In genomic region chr3:129460155-129460554, GRCh38 we compare ENCODE assay signal across 20 cellular contexts. TPM values are rescaled to one million over a fixed set of nuclear protein-coding genes. Genes with fewer than 3 reads are reported as not detected.
A peak's percentile ranks its signal among the peaks of the same experiment; 100 is the strongest.
DNase-seq lines count a peak whose midpoint lies in the region; ATAC-seq, FAIRE-seq and TF ChIP-seq lines count a peak whose summit lies in the region.
"Had no signal": no experiment of that assay in that cellular context is flagged by ENCODE, and none has a peak within 500 bp of the region (broad histone marks: within the 10 kb centered on the region; RNA-seq: fewer than 3 reads in every experiment).

No MANE protein-coding gene starts in this region.

- TF ChIP-seq EP300 in HepG2 (IDR thresholded peaks at IDR 0.05; ENCODE audit: low read depth in 2 of 2, low read length in 2 of 2) (no peak), HepG2 (CRISPR knock-in tag; IDR thresholded peaks at IDR 0.05; ENCODE audit: borderline replicate concordance) (no peak)

- TF ChIP-seq CTCF in HepG2 (CRISPR knock-in tag; IDR thresholded peaks at IDR 0.05) (no peak), right lobe of liver (IDR thresholded peaks at IDR 0.05) (no peak), PC-9 (conservative IDR thresholded peaks at IDR 0.05) (no peak), dorsolateral prefrontal cortex (IDR thresholded peaks at IDR 0.05 in 54 of 56, conservative IDR thresholded peaks at IDR 0.05 in 2 of 56; ENCODE audit: low read depth in 1 of 56, partially characterized antibody in 56 of 56) (no peak)

- no peak for FAIRE-seq in HepG2 (lab: Jason Lieb, UNC)
- FAIRE-seq in RCC 7860 (lab: Jason Lieb, UNC): no peak
- FAIRE-seq: G401.6 had no signal

- DNase-seq in HepG2 (ENCODE audit: low spot score) (no peak), right lobe of liver (no peak), PC-9 (no peak), dorsolateral prefrontal cortex (no peak), DMS 273 (lab: John Stamatoyannopoulos, UW; ENCODE audit: unreplicated experiment) (no peak), RCC 7860 (ENCODE audit: low spot score) (no peak), LoVo (ENCODE audit: low spot score) (no peak)
- DNase-seq: C1 segment of cervical spinal cord, Caco-2, MG63, NCI-H1105, NCI-H187, NCI-H446, SIG-M5, SW 1271 had no signal

- H3K27me3 ChIP-seq in HepG2 (ENCODE audit: control insufficient read depth in 1 of 2, insufficient read depth in 2 of 2, low read length in 2 of 2) (no peaks in the 10 kb centered on the region), right lobe of liver (no peaks in the 10 kb centered on the region), PC-9 (ENCODE audit: insufficient read depth, low read depth) (no peaks in the 10 kb centered on the region), dorsolateral prefrontal cortex (no peaks in the 10 kb centered on the region)
- H3K27me3 ChIP-seq: MG63 had no signal

- WGBS in HepG2 (ENCODE audit: low lambda C conversion rate): 94% methylated on average over 3 of the region's 3 CpGs
- 97% methylated on average over 3 of the region's 3 CpGs for WGBS in right lobe of liver (ENCODE audit: insufficient coverage, low coverage, low lambda C conversion rate, missing lambda C conversion rate)

- H3K4me3 ChIP-seq in HepG2 (replicated peaks in 1 of 3; ENCODE audit: insufficient read depth in 1 of 3, low read depth in 2 of 3, low read length in 3 of 3) (no peak overlapping the region), right lobe of liver (no peak overlapping the region), PC-9 (no peak overlapping the region), dorsolateral prefrontal cortex (no peak overlapping the region)
- H3K4me3 ChIP-seq: GM23338, MG63 had no signal

- no peak overlapping the region for H2AFZ ChIP-seq in HepG2 (ENCODE audit: low read length)
- no peak overlapping the region for H2AFZ ChIP-seq in PC-9
- H2AFZ ChIP-seq: GM23338 had no signal

- POLR2A ChIA-PET in HepG2 (lab: Yijun Ruan, JAX): no interaction called here
- POLR2A ChIA-PET in PC-9 (lab: Charles Lee; ENCODE audit: unreplicated experiment): no interaction called here

- no peaks in the 10 kb centered on the region for H3K9me2 ChIP-seq in PC-9 (ENCODE audit: insufficient read depth)

- intact Hi-C loops in HepG2 (cut with micrococcal nuclease; ENCODE audit: unreplicated experiment) (no loop called here), right lobe of liver (cut with DNase I) (no loop called here), PC-9 (cut with micrococcal nuclease; ENCODE audit: unreplicated experiment) (no loop called here), dorsolateral prefrontal cortex (cut with DNase I) (no loop called here)

- TF ChIP-seq POLR2A in HepG2 (IDR thresholded peaks at IDR 0.05; ENCODE audit: insufficient read depth in 1 of 2, low read depth in 2 of 2, low read length in 2 of 2) (no peak), right lobe of liver (IDR thresholded peaks at IDR 0.05) (no peak)

- TF ChIP-seq RAD21 in HepG2 (CRISPR knock-in tag; IDR thresholded peaks at IDR 0.05): no peak

- H3K79me2 ChIP-seq in HepG2 (ENCODE audit: insufficient read depth, low read length) (no peaks in the 10 kb centered on the region), PC-9 (ENCODE audit: low read depth) (no peaks in the 10 kb centered on the region)

- H3K36me3 ChIP-seq in HepG2 (replicated peaks in 1 of 2; ENCODE audit: control insufficient read depth in 1 of 2, insufficient read depth in 2 of 2, low read length in 2 of 2) (peaks cover 0 to 2% of the 10 kb centered on the region in 2 experiments; a peak in 1 of 5 replicates), right lobe of liver (no peaks in the 10 kb centered on the region), PC-9 (ENCODE audit: low read depth) (no peaks in the 10 kb centered on the region)

- no peak overlapping the region for H3K4me2 ChIP-seq in HepG2 (ENCODE audit: low read depth, low read length)
- H3K4me2 ChIP-seq in PC-9: peak overlapping the region; percentile 60; the same call in 1 of the 2 replicates
- H3K4me2 ChIP-seq: GM23338 had no signal

- ATAC-seq in HepG2 (no peak), right lobe of liver (no peak), GM19035 (IDR thresholded peaks at IDR 0.05; ENCODE audit: unreplicated experiment) (no peak)
- ATAC-seq: GM23338 had no signal

- H3K9me3 ChIP-seq in HepG2 (ENCODE audit: low read length): no peaks in the 10 kb centered on the region
- no peaks in the 10 kb centered on the region for H3K9me3 ChIP-seq in right lobe of liver
- no peaks in the 10 kb centered on the region for H3K9me3 ChIP-seq in PC-9 (ENCODE audit: insufficient read depth, low read depth)
- H3K9me3 ChIP-seq: Caco-2, MG63 had no signal

- CTCF ChIA-PET in HepG2 (lab: Yijun Ruan, JAX; ENCODE audit: low intra/inter-chr PET ratio, low total read pairs) (no interaction called here), PC-9 (lab: Charles Lee) (no interaction called here)

- peaks cover 20% of the 10 kb centered on the region for H3K4me1 ChIP-seq in HepG2 (ENCODE audit: insufficient read depth, low read length)
- H3K4me1 ChIP-seq in right lobe of liver: peaks cover 0 to 23% (median 9%) of the 10 kb centered on the region in 4 donors
- H3K4me1 ChIP-seq in PC-9 (replicated peaks; ENCODE audit: insufficient read depth): peaks cover 33% of the 10 kb centered on the region

- peaks cover 31% of the 10 kb centered on the region for H3F3A ChIP-seq in PC-9 (ENCODE audit: insufficient read depth, low read depth)

- in situ Hi-C loops in HepG2 (cut with HindIII; ENCODE audit: extremely low pct_ligation_motif_present, low pct_unique_long_range_greater_than_20kb): no loop called here

- H3K27ac ChIP-seq in HepG2 (ENCODE audit: extremely low read length, insufficient read depth, low read length): no peak overlapping the region
- no peak overlapping the region for H3K27ac ChIP-seq in right lobe of liver
- H3K27ac ChIP-seq in PC-9: no peak overlapping the region
- H3K27ac ChIP-seq in dorsolateral prefrontal cortex: peak overlapping the region in 49 of 59 donors; percentile 12 to 91 (median 82)

- no peak overlapping the region for H3K9ac ChIP-seq in HepG2 (ENCODE audit: insufficient read depth, low read depth, low read length)

- BruUV-seq in HepG2 (replicated peaks; lab: Mats Ljungman, UMichigan): no TSS peak
- no TSS peak for BruUV-seq in PC-9 (replicated peaks; lab: Mats Ljungman, UMichigan)

- no peaks in the 10 kb centered on the region for H4K20me1 ChIP-seq in HepG2 (ENCODE audit: insufficient read depth, low read length)
- H4K20me1 ChIP-seq in PC-9 (ENCODE audit: insufficient read depth): no peaks in the 10 kb centered on the region

RNA-seq across cellular contexts. Expression of gene IFT122, which starts 20.1 kb away (rescaled TPM):
- total RNA-seq in HepG2 (2016; rRNA removed; fragmentation: Illumina TruSeq; extraction: Trizol) (10.3 and 10.8 TPM in 2 replicates), right lobe of liver (10 to 100 TPM in 4 of 6 experiments, 1 to 10 TPM in 2; 7.1 to 16.8 (median 11.5) TPM), PC-9 (2021) (44.8 and 55.6 TPM in 2 replicates), dorsolateral prefrontal cortex (10 to 100 TPM; 38.5 to 96.5 (median 58.5) TPM)
- total RNA-seq in HepG2 (2016; cell fraction: cytosol; rRNA removed; fragmentation: Illumina TruSeq; extraction: Trizol; ENCODE audit: low read depth): 1.7 and 3.1 TPM in 2 replicates
- total RNA-seq in HepG2 (2016; cell fraction: insoluble cytoplasmic fraction; rRNA removed; fragmentation: Illumina TruSeq; extraction: Trizol): 9.7 and 10.0 TPM in 2 replicates
- 3.2 and 3.8 TPM in 2 replicates for total RNA-seq in HepG2 (2016; cell fraction: membrane; rRNA removed; fragmentation: Illumina TruSeq; extraction: Trizol)
- 13.1 and 17.6 TPM in 2 replicates for total RNA-seq in HepG2 (2016; cell fraction: nucleus; rRNA removed; fragmentation: Illumina TruSeq; extraction: Trizol)
- polyA plus RNA-seq in HepG2 (2011; rRNA removed): 9.1 and 10.1 TPM in 2 replicates
- 6.0 and 7.1 TPM in 2 replicates for polyA plus RNA-seq in HepG2 (2011; cell fraction: cytosol; rRNA removed)
- polyA plus RNA-seq in HepG2 (2011; cell fraction: nucleus; rRNA removed): 39.5 and 68.7 TPM in 2 replicates
- polyA plus RNA-seq in HepG2 (2012): 8.5 and 8.9 TPM in 2 replicates
- polyA plus RNA-seq in HepG2 (2016; cell fraction: cytosol; fragmentation: Illumina TruSeq; extraction: Trizol; ENCODE audit: low read depth): 1.0 and 2.0 TPM in 2 replicates
- 6.8 and 7.9 TPM in 2 replicates for polyA plus RNA-seq in HepG2 (2016; cell fraction: insoluble cytoplasmic fraction; fragmentation: Illumina TruSeq; extraction: Trizol; ENCODE audit: low read depth)
- 1.5 and 2.2 TPM in 2 replicates for polyA plus RNA-seq in HepG2 (2016; cell fraction: membrane; fragmentation: Illumina TruSeq; extraction: Trizol; ENCODE audit: low read depth)
- polyA plus RNA-seq in HepG2 (2016; cell fraction: nucleus; fragmentation: Illumina TruSeq; extraction: Trizol; ENCODE audit: insufficient read depth, low read depth): 31.1 and 32.0 TPM in 2 replicates
- polyA minus RNA-seq in HepG2 (2011; rRNA and poly(A)+ RNA removed; ENCODE audit: low replicate concordance): 44.2 and 53.6 TPM in 2 replicates
- 4.7 and 7.2 TPM in 2 replicates for polyA minus RNA-seq in HepG2 (2011; cell fraction: cytosol; rRNA and poly(A)+ RNA removed)
- 22.0 and 30.6 TPM in 2 replicates for polyA minus RNA-seq in HepG2 (2011; cell fraction: nucleus; rRNA and poly(A)+ RNA removed)

RNA-seq across cellular contexts. Expression of gene MBD4, which starts 20.4 kb away (rescaled TPM):
- 25.3 and 26.9 TPM in 2 replicates for total RNA-seq in HepG2 (2016; rRNA removed; fragmentation: Illumina TruSeq; extraction: Trizol)
- total RNA-seq in HepG2 (2016; cell fraction: cytosol; rRNA removed; fragmentation: Illumina TruSeq; extraction: Trizol; ENCODE audit: low read depth): 5.2 and 7.0 TPM in 2 replicates
- 25.0 and 27.0 TPM in 2 replicates for total RNA-seq in HepG2 (2016; cell fraction: insoluble cytoplasmic fraction; rRNA removed; fragmentation: Illumina TruSeq; extraction: Trizol)
- total RNA-seq in HepG2 (2016; cell fraction: membrane; rRNA removed; fragmentation: Illumina TruSeq; extraction: Trizol): 11.5 and 12.6 TPM in 2 replicates
- total RNA-seq in HepG2 (2016; cell fraction: nucleus; rRNA removed; fragmentation: Illumina TruSeq; extraction: Trizol): 30.2 and 35.1 TPM in 2 replicates
- 13.7 and 14.9 TPM in 2 replicates for polyA plus RNA-seq in HepG2 (2011; rRNA removed)
- polyA plus RNA-seq in HepG2 (2011; cell fraction: cytosol; rRNA removed): 4.8 and 4.9 TPM in 2 replicates
- 22.5 and 26.7 TPM in 2 replicates for polyA plus RNA-seq in HepG2 (2011; cell fraction: nucleus; rRNA removed)
- polyA plus RNA-seq in HepG2 (2012): 10.8 and 12.2 TPM in 2 replicates
- polyA plus RNA-seq in HepG2 (2016; cell fraction: cytosol; fragmentation: Illumina TruSeq; extraction: Trizol; ENCODE audit: low read depth): 1.9 and 2.1 TPM in 2 replicates
- 21.7 and 24.1 TPM in 2 replicates for polyA plus RNA-seq in HepG2 (2016; cell fraction: insoluble cytoplasmic fraction; fragmentation: Illumina TruSeq; extraction: Trizol; ENCODE audit: low read depth)
- 4.6 and 5.5 TPM in 2 replicates for polyA plus RNA-seq in HepG2 (2016; cell fraction: membrane; fragmentation: Illumina TruSeq; extraction: Trizol; ENCODE audit: low read depth)
- 43.7 and 51.7 TPM in 2 replicates for polyA plus RNA-seq in HepG2 (2016; cell fraction: nucleus; fragmentation: Illumina TruSeq; extraction: Trizol; ENCODE audit: insufficient read depth, low read depth)
- polyA minus RNA-seq in HepG2 (2011; rRNA and poly(A)+ RNA removed; ENCODE audit: low replicate concordance): 6.9 and 16.7 TPM in 2 replicates
- 4.8 and 6.9 TPM in 2 replicates for polyA minus RNA-seq in HepG2 (2011; cell fraction: cytosol; rRNA and poly(A)+ RNA removed)
- polyA minus RNA-seq in HepG2 (2011; cell fraction: nucleus; rRNA and poly(A)+ RNA removed): 32.4 and 39.8 TPM in 2 replicates
- 10 to 100 TPM; 16.9 to 26.1 (median 25.3) TPM for total RNA-seq in right lobe of liver
- total RNA-seq in PC-9 (2021): 48.6 and 49.4 TPM in 2 replicates
- 10 to 100 TPM; 23.7 to 45.4 (median 31.5) TPM for total RNA-seq in dorsolateral prefrontal cortex

RNA-seq across cellular contexts. Expression of gene EFCAB12, which starts 31.7 kb away (rescaled TPM):
- total RNA-seq in HepG2 (2016; rRNA removed; fragmentation: Illumina TruSeq; extraction: Trizol) (0.11 and 0.31 TPM in 2 replicates), right lobe of liver (1 to 10 TPM in 5 of 6 experiments, under 1 TPM in 1; 0.26 to 4.7 (median 2.0) TPM), PC-9 (2021) (2.0 and 2.2 TPM in 2 replicates), dorsolateral prefrontal cortex (1 to 10 TPM; 2.0 to 10.0 (median 4.5) TPM)
- total RNA-seq in HepG2 (2016; cell fraction: cytosol; rRNA removed; fragmentation: Illumina TruSeq; extraction: Trizol; ENCODE audit: low read depth): 0.18 TPM in 1 of 2 replicates, not detected in the other
- 0.07 and 0.26 TPM in 2 replicates for total RNA-seq in HepG2 (2016; cell fraction: insoluble cytoplasmic fraction; rRNA removed; fragmentation: Illumina TruSeq; extraction: Trizol)
- 0.14 and 0.15 TPM in 2 replicates for total RNA-seq in HepG2 (2016; cell fraction: membrane; rRNA removed; fragmentation: Illumina TruSeq; extraction: Trizol)
- 0.34 and 0.50 TPM in 2 replicates for total RNA-seq in HepG2 (2016; cell fraction: nucleus; rRNA removed; fragmentation: Illumina TruSeq; extraction: Trizol)
- 2.4 and 2.9 TPM in 2 replicates for polyA plus RNA-seq in HepG2 (2011; rRNA removed)
- 1.3 and 1.4 TPM in 2 replicates for polyA plus RNA-seq in HepG2 (2011; cell fraction: cytosol; rRNA removed)
- 9.6 and 10.2 TPM in 2 replicates for polyA plus RNA-seq in HepG2 (2011; cell fraction: nucleus; rRNA removed)
- polyA plus RNA-seq in HepG2 (2012): 2.4 and 3.5 TPM in 2 replicates
- polyA plus RNA-seq in HepG2 (2016; cell fraction: cytosol; fragmentation: Illumina TruSeq; extraction: Trizol; ENCODE audit: low read depth): 0.06 and 0.17 TPM in 2 replicates
- 0.33 and 0.35 TPM in 2 replicates for polyA plus RNA-seq in HepG2 (2016; cell fraction: insoluble cytoplasmic fraction; fragmentation: Illumina TruSeq; extraction: Trizol; ENCODE audit: low read depth)
- polyA plus RNA-seq in HepG2 (2016; cell fraction: membrane; fragmentation: Illumina TruSeq; extraction: Trizol; ENCODE audit: low read depth): 0.15 and 0.24 TPM in 2 replicates
- 0.92 and 1.5 TPM in 2 replicates for polyA plus RNA-seq in HepG2 (2016; cell fraction: nucleus; fragmentation: Illumina TruSeq; extraction: Trizol; ENCODE audit: insufficient read depth, low read depth)
- polyA minus RNA-seq in HepG2 (2011; rRNA and poly(A)+ RNA removed; ENCODE audit: low replicate concordance): 1.9 and 2.0 TPM in 2 replicates
- 0.70 and 0.89 TPM in 2 replicates for polyA minus RNA-seq in HepG2 (2011; cell fraction: cytosol; rRNA and poly(A)+ RNA removed)
- 3.9 and 4.8 TPM in 2 replicates for polyA minus RNA-seq in HepG2 (2011; cell fraction: nucleus; rRNA and poly(A)+ RNA removed)
- total RNA-seq: HT1080, RPMI7951 had no signal

Comparison
In these comparisons a context has a peak if more than half of its experiments do, and no peak if none do; other contexts are left out.
1. H3K27ac ChIP-seq: peak in dorsolateral prefrontal cortex (49 of 59); none in HepG2 (single experiment), right lobe of liver (0 of 3) and PC-9 (single experiment).